Comparison of ENCODE assay signal across 21 cellular contexts in the genomic region with DNA sequence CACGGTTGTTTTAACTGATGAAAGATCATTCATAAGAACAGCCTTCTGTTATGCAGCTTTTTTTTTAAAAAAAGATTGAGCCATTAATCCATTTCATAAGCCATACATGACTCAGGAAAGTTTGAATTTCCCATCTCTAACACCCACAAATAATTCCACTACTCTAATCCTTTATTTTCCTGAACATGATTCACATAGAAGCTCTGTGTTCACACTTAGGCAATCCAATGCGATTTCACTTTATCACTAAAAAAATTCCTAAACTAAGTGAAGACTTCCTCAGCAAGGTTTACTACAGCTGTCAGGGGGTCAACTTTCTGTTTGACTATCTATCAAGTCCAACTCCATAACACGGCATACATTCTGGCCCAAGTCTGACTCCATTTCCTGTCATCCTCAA.
DNase-seq lines count a peak whose midpoint lies in the region; TF ChIP-seq lines count a peak whose summit lies in the region.
"Had no signal": no experiment of that assay in that cellular context is flagged by ENCODE, and none has a peak within 500 bp of the region (broad histone marks: within the 10 kb centered on the region; RNA-seq: fewer than 3 reads in every experiment).

No MANE protein-coding gene starts in this region.

- H3K27ac ChIP-seq in ACC112 (ENCODE audit: low read depth, low read length): peak overlapping the region; percentile 27; the same call in 1 of the 2 replicates
- H3K27ac ChIP-seq: right lobe of liver, SJSA1, tibial artery, WERI-Rb-1 had no signal

- H3K4me1 ChIP-seq in ACC112 (ENCODE audit: control insufficient read depth, insufficient read depth, low read length, unreplicated experiment): peaks cover 9% of the 10 kb centered on the region
- H3K4me1 ChIP-seq: SJSA1, tibial artery had no signal

- H2AFZ ChIP-seq in ACC112 (ENCODE audit: low read length, unreplicated experiment): no peak overlapping the region

- H3K27me3 ChIP-seq in ACC112 (ENCODE audit: insufficient read depth, low read length): no peaks in the 10 kb centered on the region
- H3K27me3 ChIP-seq: right lobe of liver, SJSA1, tibial artery had no signal

- DNase-seq in HCEC 1CT (peak; percentile 30), cardiac fibroblast (ENCODE audit: low read depth in 2 of 2) (peak; percentile 15 to 43), iris pigment epithelial cell (ENCODE audit: low read depth) (peak; percentile 85), activated T-cell treated with anti-CD3 and anti-CD28 coated beads for 4 hours (no peak), LoVo (ENCODE audit: low spot score) (no peak), SW480 (ENCODE audit: low spot score) (no peak)
- no peak for DNase-seq in stimulated activated CD8-positive, alpha-beta memory T cell treated with anti-CD3 and anti-CD28 coated beads, Interleukin-4, amount 100 ng/mL, for 48 hours
- DNase-seq: activated CD4-positive, alpha-beta T cell treated with anti-CD3 and anti-CD28 coated beads, Interleukin-2, amount 10 ng/mL, durations not matched to agents 24 days and 14 days; activated CD8-positive, alpha-beta memory T cell treated with anti-CD3 and anti-CD28 coated beads for 24 hours; activated effector memory CD4-positive, alpha-beta T cell treated with Interleukin-2 at 50 U/mL for 16 hours; anterior cingulate cortex; caudate nucleus; CD8-positive, alpha-beta memory T cell; NCI-H510A treated with DMSO at 0.1 percent for 48 hours; right lobe of liver; stimulated activated CD4-positive, alpha-beta T cell treated with anti-CD3 and anti-CD28 coated beads, Interleukin-4, amount 100 ng/mL, for 1 hour; tibial artery; WERI-Rb-1 had no signal

- H3K36me3 ChIP-seq in ACC112 (ENCODE audit: insufficient read depth, low read length): no peaks in the 10 kb centered on the region
- H3K36me3 ChIP-seq: right lobe of liver, WERI-Rb-1 had no signal

- H3K79me2 ChIP-seq in ACC112 (ENCODE audit: control insufficient read depth, insufficient read depth, low read length, unreplicated experiment): no peaks in the 10 kb centered on the region

- no peak for TF ChIP-seq CTCF in cardiac fibroblast (IDR thresholded peaks at IDR 0.05; ENCODE audit: low read depth, low read length)

- no peak overlapping the region for H3K4me3 ChIP-seq in ACC112 (ENCODE audit: low read depth, low read length)
- no peak overlapping the region for H3K4me3 ChIP-seq in cardiac fibroblast (replicated peaks in 1 of 2; ENCODE audit: low read depth in 2 of 2, low read length in 2 of 2)
- H3K4me3 ChIP-seq: GM12878, right lobe of liver, SJSA1, tibial artery had no signal

Comparison
In these comparisons a context has a peak if more than half of its experiments do, and no peak if none do; other contexts are left out.
1. DNase-seq: peak in HCEC 1CT (single experiment), cardiac fibroblast (2 of 2) and iris pigment epithelial cell (single experiment); none in activated T-cell treated with anti-CD3 and anti-CD28 coated beads for 4 hours (single experiment), LoVo (single experiment), SW480 (single experiment) and stimulated activated CD8-positive, alpha-beta memory T cell treated with anti-CD3 and anti-CD28 coated beads, Interleukin-4, amount 100 ng/mL, for 48 hours (single experiment).